In genomic region chr1:154961497-154962237, GRCh38 we compare ENCODE assay signal across 1 cellular context.
TF ChIP-seq lines count a peak whose summit lies in the region.

PYGO2 (minus strand) TSS chr1:154961782; CDS start chr1:154961576, 206 bp downstream.

TF ChIP-seq in HepG2, 621 proteins besides CTCF, POLR2A, EP300 and RAD21 (continued from another document and continues in another):
- TF ChIP-seq ZNF18 (CRISPR knock-in tag; IDR thresholded peaks at IDR 0.05; ENCODE audit: insufficient replicate concordance) (peak; percentile 81), ETS1 (CRISPR knock-in tag; IDR thresholded peaks at IDR 0.05) (0 out of 2 replicates have a peak, but pooled peaks have one; percentile 76), ZNF691 (CRISPR knock-in tag; IDR thresholded peaks at IDR 0.05; ENCODE audit: borderline replicate concordance, low read depth) (no peak; the same call in 1 of the 2 replicates), ZNF264 (CRISPR knock-in tag; IDR thresholded peaks at IDR 0.05) (peak; percentile 74; the same call in 1 of the 2 replicates), ZNF704 (CRISPR knock-in tag; IDR thresholded peaks at IDR 0.05; ENCODE audit: borderline replicate concordance) (peak; percentile 80; the same call in 1 of the 2 replicates), YY1 (IDR thresholded peaks at IDR 0.05; ENCODE audit: insufficient read depth, insufficient replicate concordance, low read depth, low read length) (peak; percentile 71), ZMYM4 (CRISPR knock-in tag; IDR thresholded peaks at IDR 0.05) (peak; percentile 73), ELK4 (CRISPR knock-in tag; IDR thresholded peaks at IDR 0.05; ENCODE audit: borderline replicate concordance) (peak; percentile 85; the same call in 1 of the 2 replicates), ZNF609 (CRISPR knock-in tag; IDR thresholded peaks at IDR 0.05; ENCODE audit: borderline replicate concordance) (peak; percentile 68), CAMTA2 (CRISPR knock-in tag; IDR thresholded peaks at IDR 0.05; ENCODE audit: borderline replicate concordance) (0 out of 2 replicates have a peak, but pooled peaks have one; percentile 12), ZGPAT (CRISPR knock-in tag; IDR thresholded peaks at IDR 0.05) (peak; percentile 88), ZBTB42 (CRISPR knock-in tag; IDR thresholded peaks at IDR 0.05) (peak; percentile 70; the same call in 1 of the 2 replicates), NFYB (CRISPR knock-in tag; IDR thresholded peaks at IDR 0.05) (peak; percentile 35; the same call in 1 of the 2 replicates), ZBTB1 (CRISPR knock-in tag; IDR thresholded peaks at IDR 0.05; ENCODE audit: borderline replicate concordance) (no peak), BCL6 (CRISPR knock-in tag; IDR thresholded peaks at IDR 0.05) (peak; percentile 24; the same call in 1 of the 2 replicates), SRSF4 (IDR thresholded peaks at IDR 0.05; ENCODE audit: low read depth, low read length, poor library complexity, severe bottlenecking) (peak; percentile 65), MLX (CRISPR knock-in tag; IDR thresholded peaks at IDR 0.05) (peak; percentile 12; the same call in 1 of the 2 replicates), CREB3 (CRISPR knock-in tag; IDR thresholded peaks at IDR 0.05) (0 out of 2 replicates have a peak, but pooled peaks have one; percentile 35), ZFAT (CRISPR knock-in tag; conservative IDR thresholded peaks at IDR 0.05) (no peak), KLF13 (CRISPR knock-in tag; IDR thresholded peaks at IDR 0.05) (no peak), ZNF543 (CRISPR knock-in tag; IDR thresholded peaks at IDR 0.05) (peak; percentile 31; the same call in 1 of the 2 replicates), ZNF317 (CRISPR knock-in tag; IDR thresholded peaks at IDR 0.05) (no peak), ZNF550 (CRISPR knock-in tag; IDR thresholded peaks at IDR 0.05; ENCODE audit: borderline replicate concordance) (peak; percentile 78; the same call in 1 of the 2 replicates), CEBPB (IDR thresholded peaks at IDR 0.05; ENCODE audit: borderline replicate concordance, low read depth, low read length) (no peak), DPF2 (CRISPR knock-in tag; IDR thresholded peaks at IDR 0.05; ENCODE audit: borderline replicate concordance, low read depth) (no peak), ZNF740 (CRISPR knock-in tag; IDR thresholded peaks at IDR 0.05) (peak; percentile 64; the same call in 1 of the 2 replicates), SAP130 (CRISPR knock-in tag; IDR thresholded peaks at IDR 0.05; ENCODE audit: low read depth) (peak; percentile 89), BRD4 (CRISPR knock-in tag; IDR thresholded peaks at IDR 0.05) (peak; percentile 72; the same call in 1 of the 2 replicates), ZBTB38 (CRISPR knock-in tag; IDR thresholded peaks at IDR 0.05) (peak; percentile 80), E2F1 (CRISPR knock-in tag; IDR thresholded peaks at IDR 0.05) (peak; percentile 57), HNRNPLL (IDR thresholded peaks at IDR 0.05; ENCODE audit: low read depth, low read length, poor library complexity, severe bottlenecking) (peak; percentile 98), RELA (CRISPR knock-in tag; IDR thresholded peaks at IDR 0.05) (no peak), HDAC6 (IDR thresholded peaks at IDR 0.05; ENCODE audit: low read depth, low read length) (no peak), CEBPZ (IDR thresholded peaks at IDR 0.05; ENCODE audit: low read length) (no peak), U2AF1 (optimal IDR thresholded peaks at IDR 0.05; ENCODE audit: low read depth, low read length) (peak; percentile 76)
